ENCODE assay signal across 1 cellular context in the genomic region with DNA sequence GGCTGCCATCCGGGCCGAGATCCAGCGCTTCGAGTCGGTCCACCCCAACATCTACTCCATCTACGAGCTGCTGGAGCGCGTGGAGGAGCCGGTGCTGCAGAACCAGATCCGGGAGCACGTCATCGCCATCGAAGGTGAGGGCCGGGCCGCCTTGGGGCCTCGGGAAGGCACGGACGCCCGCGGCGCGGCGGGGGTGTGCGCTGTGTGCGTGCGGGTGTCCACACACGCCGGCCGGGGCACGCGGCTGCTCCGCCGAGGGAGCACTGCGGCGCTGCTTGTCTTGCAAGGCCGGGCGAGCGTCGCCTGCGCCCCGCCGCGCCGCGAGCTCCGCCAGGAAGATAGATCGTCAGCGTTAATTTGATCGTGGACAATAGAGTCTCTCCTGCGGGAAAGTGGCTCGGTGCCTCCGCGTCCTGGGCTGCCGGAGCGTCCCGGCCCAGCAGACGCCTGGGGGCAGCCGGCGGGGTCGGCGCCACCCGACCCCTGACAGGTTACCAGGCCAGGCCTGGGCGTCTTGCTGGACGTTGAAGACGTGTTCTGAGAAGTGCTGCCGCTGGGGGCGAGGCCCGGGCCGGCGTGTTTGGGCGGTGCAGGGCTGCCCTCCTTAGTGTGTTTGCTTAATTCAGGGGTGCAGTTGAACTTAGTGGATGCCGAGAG.
TF ChIP-seq lines count a peak whose summit lies in the region.

No MANE protein-coding gene starts in this region.

TF ChIP-seq in HepG2, 621 proteins besides CTCF, POLR2A, EP300 and RAD21 (continued from another document and continues in another):
- TF ChIP-seq, protein P1, sequence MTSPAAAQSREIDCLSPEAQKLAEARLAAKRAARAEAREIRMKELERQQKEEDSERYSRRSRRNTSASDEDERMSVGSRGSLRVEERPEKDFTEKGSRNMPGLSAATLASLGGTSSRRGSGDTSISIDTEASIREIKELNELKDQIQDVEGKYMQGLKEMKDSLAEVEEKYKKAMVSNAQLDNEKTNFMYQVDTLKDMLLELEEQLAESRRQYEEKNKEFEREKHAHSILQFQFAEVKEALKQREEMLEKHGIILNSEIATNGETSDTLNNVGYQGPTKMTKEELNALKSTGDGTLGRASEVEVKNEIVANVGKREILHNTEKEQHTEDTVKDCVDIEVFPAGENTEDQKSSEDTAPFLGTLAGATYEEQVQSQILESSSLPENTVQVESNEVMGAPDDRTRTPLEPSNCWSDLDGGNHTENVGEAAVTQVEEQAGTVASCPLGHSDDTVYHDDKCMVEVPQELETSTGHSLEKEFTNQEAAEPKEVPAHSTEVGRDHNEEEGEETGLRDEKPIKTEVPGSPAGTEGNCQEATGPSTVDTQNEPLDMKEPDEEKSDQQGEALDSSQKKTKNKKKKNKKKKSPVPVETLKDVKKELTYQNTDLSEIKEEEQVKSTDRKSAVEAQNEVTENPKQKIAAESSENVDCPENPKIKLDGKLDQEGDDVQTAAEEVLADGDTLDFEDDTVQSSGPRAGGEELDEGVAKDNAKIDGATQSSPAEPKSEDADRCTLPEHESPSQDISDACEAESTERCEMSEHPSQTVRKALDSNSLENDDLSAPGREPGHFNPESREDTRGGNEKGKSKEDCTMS (CRISPR knock-in tag; conservative IDR thresholded peaks at IDR 0.05): no peak
- TF ChIP-seq ZNF121 (CRISPR knock-in tag; IDR thresholded peaks at IDR 0.05) (no peak), ZNF441 (CRISPR knock-in tag; IDR thresholded peaks at IDR 0.05; ENCODE audit: borderline replicate concordance) (0 out of 2 replicates have a peak, but pooled peaks have one; percentile 14), ZNF343 (CRISPR knock-in tag; IDR thresholded peaks at IDR 0.05) (no peak), STAG1 (CRISPR knock-in tag; IDR thresholded peaks at IDR 0.05) (0 out of 2 replicates have a peak, but pooled peaks have one; percentile 12), SMC3 (IDR thresholded peaks at IDR 0.05; ENCODE audit: low read length) (no peak), PCBP1 (IDR thresholded peaks at IDR 0.05; ENCODE audit: borderline replicate concordance, low read depth, low read length) (no peak), ZNF724P (CRISPR knock-in tag; IDR thresholded peaks at IDR 0.05; ENCODE audit: borderline replicate concordance) (peak; percentile 56; the same call in 1 of the 2 replicates), ZNF431 (CRISPR knock-in tag; IDR thresholded peaks at IDR 0.05; ENCODE audit: borderline replicate concordance, low read depth) (0 out of 2 replicates have a peak, but pooled peaks have one; percentile 34), ATF1 (CRISPR knock-in tag; IDR thresholded peaks at IDR 0.05) (no peak), ZFX (CRISPR knock-in tag; IDR thresholded peaks at IDR 0.05; ENCODE audit: low read depth) (peak; percentile 84), TSC22D2 (CRISPR knock-in tag; IDR thresholded peaks at IDR 0.05; ENCODE audit: borderline replicate concordance) (0 out of 2 replicates have a peak, but pooled peaks have one; percentile 21), TBX2 (CRISPR knock-in tag; IDR thresholded peaks at IDR 0.05; ENCODE audit: borderline replicate concordance) (peak; percentile 67), SP1 (IDR thresholded peaks at IDR 0.05) (no peak), SP1 (CRISPR knock-in tag; IDR thresholded peaks at IDR 0.05) (no peak), TP53 (CRISPR knock-in tag; conservative IDR thresholded peaks at IDR 0.05) (no peak), IRF2 (CRISPR knock-in tag; IDR thresholded peaks at IDR 0.05) (no peak), JUND (CRISPR knock-in tag; IDR thresholded peaks at IDR 0.05) (no peak), RFXANK (CRISPR knock-in tag; IDR thresholded peaks at IDR 0.05) (no peak), STAT5B (CRISPR knock-in tag; IDR thresholded peaks at IDR 0.05) (no peak), ZSCAN20 (CRISPR knock-in tag; IDR thresholded peaks at IDR 0.05; ENCODE audit: borderline replicate concordance) (0 out of 2 replicates have a peak, but pooled peaks have one; percentile 43), ZBTB42 (CRISPR knock-in tag; IDR thresholded peaks at IDR 0.05) (no peak), ZFP62 (CRISPR knock-in tag; IDR thresholded peaks at IDR 0.05) (no peak), ZSCAN25 (CRISPR knock-in tag; IDR thresholded peaks at IDR 0.05) (0 out of 2 replicates have a peak, but pooled peaks have one; percentile 45), ZNF329 (CRISPR knock-in tag; IDR thresholded peaks at IDR 0.05; ENCODE audit: low read depth) (0 out of 2 replicates have a peak, but pooled peaks have one; percentile 16)
- TF ChIP-seq, protein P2, sequence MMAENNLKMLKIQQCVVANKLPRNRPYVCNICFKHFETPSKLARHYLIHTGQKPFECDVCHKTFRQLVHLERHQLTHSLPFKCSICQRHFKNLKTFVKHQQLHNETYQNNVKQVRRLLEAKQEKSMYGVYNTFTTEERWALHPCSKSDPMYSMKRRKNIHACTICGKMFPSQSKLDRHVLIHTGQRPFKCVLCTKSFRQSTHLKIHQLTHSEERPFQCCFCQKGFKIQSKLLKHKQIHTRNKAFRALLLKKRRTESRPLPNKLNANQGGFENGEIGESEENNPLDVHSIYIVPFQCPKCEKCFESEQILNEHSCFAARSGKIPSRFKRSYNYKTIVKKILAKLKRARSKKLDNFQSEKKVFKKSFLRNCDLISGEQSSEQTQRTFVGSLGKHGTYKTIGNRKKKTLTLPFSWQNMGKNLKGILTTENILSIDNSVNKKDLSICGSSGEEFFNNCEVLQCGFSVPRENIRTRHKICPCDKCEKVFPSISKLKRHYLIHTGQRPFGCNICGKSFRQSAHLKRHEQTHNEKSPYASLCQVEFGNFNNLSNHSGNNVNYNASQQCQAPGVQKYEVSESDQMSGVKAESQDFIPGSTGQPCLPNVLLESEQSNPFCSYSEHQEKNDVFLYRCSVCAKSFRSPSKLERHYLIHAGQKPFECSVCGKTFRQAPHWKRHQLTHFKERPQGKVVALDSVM (CRISPR knock-in tag; IDR thresholded peaks at IDR 0.05): no peak
- TF ChIP-seq, protein P3, sequence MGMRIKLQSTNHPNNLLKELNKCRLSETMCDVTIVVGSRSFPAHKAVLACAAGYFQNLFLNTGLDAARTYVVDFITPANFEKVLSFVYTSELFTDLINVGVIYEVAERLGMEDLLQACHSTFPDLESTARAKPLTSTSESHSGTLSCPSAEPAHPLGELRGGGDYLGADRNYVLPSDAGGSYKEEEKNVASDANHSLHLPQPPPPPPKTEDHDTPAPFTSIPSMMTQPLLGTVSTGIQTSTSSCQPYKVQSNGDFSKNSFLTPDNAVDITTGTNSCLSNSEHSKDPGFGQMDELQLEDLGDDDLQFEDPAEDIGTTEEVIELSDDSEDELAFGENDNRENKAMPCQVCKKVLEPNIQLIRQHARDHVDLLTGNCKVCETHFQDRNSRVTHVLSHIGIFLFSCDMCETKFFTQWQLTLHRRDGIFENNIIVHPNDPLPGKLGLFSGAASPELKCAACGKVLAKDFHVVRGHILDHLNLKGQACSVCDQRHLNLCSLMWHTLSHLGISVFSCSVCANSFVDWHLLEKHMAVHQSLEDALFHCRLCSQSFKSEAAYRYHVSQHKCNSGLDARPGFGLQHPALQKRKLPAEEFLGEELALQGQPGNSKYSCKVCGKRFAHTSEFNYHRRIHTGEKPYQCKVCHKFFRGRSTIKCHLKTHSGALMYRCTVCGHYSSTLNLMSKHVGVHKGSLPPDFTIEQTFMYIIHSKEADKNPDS (CRISPR knock-in tag; IDR thresholded peaks at IDR 0.05): no peak
- TF ChIP-seq, protein P4, sequence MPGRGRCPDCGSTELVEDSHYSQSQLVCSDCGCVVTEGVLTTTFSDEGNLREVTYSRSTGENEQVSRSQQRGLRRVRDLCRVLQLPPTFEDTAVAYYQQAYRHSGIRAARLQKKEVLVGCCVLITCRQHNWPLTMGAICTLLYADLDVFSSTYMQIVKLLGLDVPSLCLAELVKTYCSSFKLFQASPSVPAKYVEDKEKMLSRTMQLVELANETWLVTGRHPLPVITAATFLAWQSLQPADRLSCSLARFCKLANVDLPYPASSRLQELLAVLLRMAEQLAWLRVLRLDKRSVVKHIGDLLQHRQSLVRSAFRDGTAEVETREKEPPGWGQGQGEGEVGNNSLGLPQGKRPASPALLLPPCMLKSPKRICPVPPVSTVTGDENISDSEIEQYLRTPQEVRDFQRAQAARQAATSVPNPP (CRISPR knock-in tag; IDR thresholded peaks at IDR 0.05): no peak
- TF ChIP-seq, protein P5, sequence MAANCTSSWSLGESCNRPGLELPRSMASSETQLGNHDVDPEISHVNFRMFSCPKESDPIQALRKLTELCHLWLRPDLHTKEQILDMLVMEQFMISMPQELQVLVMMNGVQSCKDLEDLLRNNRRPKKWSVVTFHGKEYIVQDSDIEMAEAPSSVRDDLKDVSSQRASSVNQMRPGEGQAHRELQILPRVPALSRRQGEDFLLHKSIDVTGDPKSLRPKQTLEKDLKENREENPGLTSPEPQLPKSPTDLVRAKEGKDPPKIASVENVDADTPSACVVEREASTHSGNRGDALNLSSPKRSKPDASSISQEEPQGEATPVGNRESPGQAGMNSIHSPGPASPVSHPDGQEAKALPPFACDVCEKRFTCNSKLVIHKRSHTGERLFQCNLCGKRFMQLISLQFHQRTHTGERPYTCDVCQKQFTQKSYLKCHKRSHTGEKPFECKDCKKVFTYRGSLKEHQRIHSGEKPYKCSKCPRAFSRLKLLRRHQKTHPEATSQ (CRISPR knock-in tag; IDR thresholded peaks at IDR 0.05; ENCODE audit: borderline replicate concordance): no peak
- TF ChIP-seq, protein P6, sequence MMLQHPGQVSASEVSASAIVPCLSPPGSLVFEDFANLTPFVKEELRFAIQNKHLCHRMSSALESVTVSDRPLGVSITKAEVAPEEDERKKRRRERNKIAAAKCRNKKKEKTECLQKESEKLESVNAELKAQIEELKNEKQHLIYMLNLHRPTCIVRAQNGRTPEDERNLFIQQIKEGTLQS (CRISPR knock-in tag; IDR thresholded peaks at IDR 0.05): no peak
- TF ChIP-seq, protein P7, sequence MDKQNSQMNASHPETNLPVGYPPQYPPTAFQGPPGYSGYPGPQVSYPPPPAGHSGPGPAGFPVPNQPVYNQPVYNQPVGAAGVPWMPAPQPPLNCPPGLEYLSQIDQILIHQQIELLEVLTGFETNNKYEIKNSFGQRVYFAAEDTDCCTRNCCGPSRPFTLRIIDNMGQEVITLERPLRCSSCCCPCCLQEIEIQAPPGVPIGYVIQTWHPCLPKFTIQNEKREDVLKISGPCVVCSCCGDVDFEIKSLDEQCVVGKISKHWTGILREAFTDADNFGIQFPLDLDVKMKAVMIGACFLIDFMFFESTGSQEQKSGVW (CRISPR knock-in tag; IDR thresholded peaks at IDR 0.05; ENCODE audit: borderline replicate concordance): no peak
- TF ChIP-seq, protein P8, sequence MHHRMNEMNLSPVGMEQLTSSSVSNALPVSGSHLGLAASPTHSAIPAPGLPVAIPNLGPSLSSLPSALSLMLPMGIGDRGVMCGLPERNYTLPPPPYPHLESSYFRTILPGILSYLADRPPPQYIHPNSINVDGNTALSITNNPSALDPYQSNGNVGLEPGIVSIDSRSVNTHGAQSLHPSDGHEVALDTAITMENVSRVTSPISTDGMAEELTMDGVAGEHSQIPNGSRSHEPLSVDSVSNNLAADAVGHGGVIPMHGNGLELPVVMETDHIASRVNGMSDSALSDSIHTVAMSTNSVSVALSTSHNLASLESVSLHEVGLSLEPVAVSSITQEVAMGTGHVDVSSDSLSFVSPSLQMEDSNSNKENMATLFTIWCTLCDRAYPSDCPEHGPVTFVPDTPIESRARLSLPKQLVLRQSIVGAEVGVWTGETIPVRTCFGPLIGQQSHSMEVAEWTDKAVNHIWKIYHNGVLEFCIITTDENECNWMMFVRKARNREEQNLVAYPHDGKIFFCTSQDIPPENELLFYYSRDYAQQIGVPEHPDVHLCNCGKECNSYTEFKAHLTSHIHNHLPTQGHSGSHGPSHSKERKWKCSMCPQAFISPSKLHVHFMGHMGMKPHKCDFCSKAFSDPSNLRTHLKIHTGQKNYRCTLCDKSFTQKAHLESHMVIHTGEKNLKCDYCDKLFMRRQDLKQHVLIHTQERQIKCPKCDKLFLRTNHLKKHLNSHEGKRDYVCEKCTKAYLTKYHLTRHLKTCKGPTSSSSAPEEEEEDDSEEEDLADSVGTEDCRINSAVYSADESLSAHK (CRISPR knock-in tag; IDR thresholded peaks at IDR 0.05; ENCODE audit: borderline replicate concordance): no peak
- TF ChIP-seq, protein P9, sequence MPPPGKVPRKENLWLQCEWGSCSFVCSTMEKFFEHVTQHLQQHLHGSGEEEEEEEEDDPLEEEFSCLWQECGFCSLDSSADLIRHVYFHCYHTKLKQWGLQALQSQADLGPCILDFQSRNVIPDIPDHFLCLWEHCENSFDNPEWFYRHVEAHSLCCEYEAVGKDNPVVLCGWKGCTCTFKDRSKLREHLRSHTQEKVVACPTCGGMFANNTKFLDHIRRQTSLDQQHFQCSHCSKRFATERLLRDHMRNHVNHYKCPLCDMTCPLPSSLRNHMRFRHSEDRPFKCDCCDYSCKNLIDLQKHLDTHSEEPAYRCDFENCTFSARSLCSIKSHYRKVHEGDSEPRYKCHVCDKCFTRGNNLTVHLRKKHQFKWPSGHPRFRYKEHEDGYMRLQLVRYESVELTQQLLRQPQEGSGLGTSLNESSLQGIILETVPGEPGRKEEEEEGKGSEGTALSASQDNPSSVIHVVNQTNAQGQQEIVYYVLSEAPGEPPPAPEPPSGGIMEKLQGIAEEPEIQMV (CRISPR knock-in tag; IDR thresholded peaks at IDR 0.05; ENCODE audit: low read depth): no peak
- TF ChIP-seq, protein P10, sequence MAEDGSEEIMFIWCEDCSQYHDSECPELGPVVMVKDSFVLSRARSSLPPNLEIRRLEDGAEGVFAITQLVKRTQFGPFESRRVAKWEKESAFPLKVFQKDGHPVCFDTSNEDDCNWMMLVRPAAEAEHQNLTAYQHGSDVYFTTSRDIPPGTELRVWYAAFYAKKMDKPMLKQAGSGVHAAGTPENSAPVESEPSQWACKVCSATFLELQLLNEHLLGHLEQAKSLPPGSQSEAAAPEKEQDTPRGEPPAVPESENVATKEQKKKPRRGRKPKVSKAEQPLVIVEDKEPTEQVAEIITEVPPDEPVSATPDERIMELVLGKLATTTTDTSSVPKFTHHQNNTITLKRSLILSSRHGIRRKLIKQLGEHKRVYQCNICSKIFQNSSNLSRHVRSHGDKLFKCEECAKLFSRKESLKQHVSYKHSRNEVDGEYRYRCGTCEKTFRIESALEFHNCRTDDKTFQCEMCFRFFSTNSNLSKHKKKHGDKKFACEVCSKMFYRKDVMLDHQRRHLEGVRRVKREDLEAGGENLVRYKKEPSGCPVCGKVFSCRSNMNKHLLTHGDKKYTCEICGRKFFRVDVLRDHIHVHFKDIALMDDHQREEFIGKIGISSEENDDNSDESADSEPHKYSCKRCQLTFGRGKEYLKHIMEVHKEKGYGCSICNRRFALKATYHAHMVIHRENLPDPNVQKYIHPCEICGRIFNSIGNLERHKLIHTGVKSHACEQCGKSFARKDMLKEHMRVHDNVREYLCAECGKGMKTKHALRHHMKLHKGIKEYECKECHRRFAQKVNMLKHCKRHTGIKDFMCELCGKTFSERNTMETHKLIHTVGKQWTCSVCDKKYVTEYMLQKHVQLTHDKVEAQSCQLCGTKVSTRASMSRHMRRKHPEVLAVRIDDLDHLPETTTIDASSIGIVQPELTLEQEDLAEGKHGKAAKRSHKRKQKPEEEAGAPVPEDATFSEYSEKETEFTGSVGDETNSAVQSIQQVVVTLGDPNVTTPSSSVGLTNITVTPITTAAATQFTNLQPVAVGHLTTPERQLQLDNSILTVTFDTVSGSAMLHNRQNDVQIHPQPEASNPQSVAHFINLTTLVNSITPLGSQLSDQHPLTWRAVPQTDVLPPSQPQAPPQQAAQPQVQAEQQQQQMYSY (CRISPR knock-in tag; IDR thresholded peaks at IDR 0.05): no peak
- TF ChIP-seq, protein P11, sequence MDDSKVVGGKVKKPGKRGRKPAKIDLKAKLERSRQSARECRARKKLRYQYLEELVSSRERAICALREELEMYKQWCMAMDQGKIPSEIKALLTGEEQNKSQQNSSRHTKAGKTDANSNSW (CRISPR knock-in tag; IDR thresholded peaks at IDR 0.05; ENCODE audit: borderline replicate concordance): peak; percentile 55
